In the genomic region with DNA sequence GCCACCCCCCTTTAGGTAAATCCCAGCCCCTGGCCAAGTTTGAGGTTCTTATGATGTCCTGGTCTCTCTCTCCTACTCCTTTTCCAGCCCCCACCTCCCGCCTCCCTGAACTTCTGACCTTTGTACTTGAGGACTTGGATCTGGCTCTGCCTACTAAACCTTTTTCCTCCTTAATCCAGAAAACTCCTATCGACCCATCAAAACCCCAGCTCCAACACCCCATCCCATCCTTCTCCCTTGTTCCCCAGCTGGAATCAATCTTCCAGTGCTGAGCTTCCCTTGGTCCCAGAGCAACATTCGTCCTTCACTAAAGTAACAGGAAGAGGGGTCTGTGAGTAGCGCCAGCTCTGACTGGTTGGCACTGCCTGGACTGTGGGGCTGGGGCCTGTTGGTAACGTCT, we compare ENCODE assay signal across 33 cellular contexts. TPM values are rescaled to one million over a fixed set of nuclear protein-coding genes. Genes with fewer than 3 reads are reported as not detected.
A peak's percentile ranks its signal among the peaks of the same experiment; 100 is the strongest.
DNase-seq lines count a peak whose midpoint lies in the region; ATAC-seq, FAIRE-seq and TF ChIP-seq lines count a peak whose summit lies in the region.
"Had no signal": no experiment of that assay in that cellular context is flagged by ENCODE, and none has a peak within 500 bp of the region (broad histone marks: within the 10 kb centered on the region; RNA-seq: fewer than 3 reads in every experiment).

No MANE protein-coding gene starts in this region.

- no peak for ATAC-seq in activated CD4-positive, alpha-beta T cell treated with anti-CD3 and anti-CD28 coated beads for 36 hours
- no peak for ATAC-seq in HG02623 (IDR thresholded peaks at IDR 0.05; ENCODE audit: unreplicated experiment)
- ATAC-seq: effector memory CD8-positive, alpha-beta T cell; HepG2; natural killer cell; pancreas; right lobe of liver had no signal

- H3K4me3 ChIP-seq in H1 (ENCODE audit: extremely low read depth in 1 of 4, insufficient read depth in 2 of 4, low read depth in 3 of 4, low read length in 4 of 4): no peak overlapping the region
- H3K4me3 ChIP-seq in small intestine (ENCODE audit: low read depth in 1 of 2, low read length in 2 of 2): no peak overlapping the region
- no peak overlapping the region for H3K4me3 ChIP-seq in BE2C (ENCODE audit: low read depth, low read length)
- H3K4me3 ChIP-seq: adrenal gland, breast epithelium, colonic mucosa, esophagus muscularis mucosa, HAP-1, left ventricle myocardium inferior, pancreas, right lobe of liver, stomach, tibial artery had no signal

- no peak overlapping the region for H3K4me2 ChIP-seq in H1 (ENCODE audit: insufficient read depth in 1 of 2, low read depth in 2 of 2, low read length in 2 of 2)

- H2AFZ ChIP-seq in H1 (ENCODE audit: low read length): no peak overlapping the region

- no peak for TF ChIP-seq RAD21 in H1 (IDR thresholded peaks at IDR 0.05 in 1 of 2, conservative IDR thresholded peaks at IDR 0.05 in 1 of 2; ENCODE audit: low read depth in 2 of 2, low read length in 2 of 2)

- no peak overlapping the region for H2BK15ac ChIP-seq in H1 (ENCODE audit: low read length)

- H3K18ac ChIP-seq in H1 (ENCODE audit: extremely low read depth, low read length): no peak overlapping the region

- POLR2A ChIA-PET in activated CD4-positive, alpha-beta T cell treated with anti-CD3 and anti-CD28 coated beads for 36 hours (lab: Charles Lee): no interaction called here
- POLR2A ChIA-PET in H1 (lab: Charles Lee; ENCODE audit: partially characterized antibody): interaction anchor here (1.2 to 2.5 kb wide), 5 partner anchors 12 to 29 kb away, joined by 3 to 8 read pairs (median 5); no protein-coding TSS in a partner anchor

- 0 out of 2 replicates have a peak overlapping the region, but pooled peaks have one; percentile 39 for H2BK12ac ChIP-seq in H1 (ENCODE audit: low read depth, low read length)

- H4K20me1 ChIP-seq in H1 (replicated peaks in 1 of 2; ENCODE audit: control insufficient read depth in 1 of 2, insufficient read depth in 2 of 2, low read length in 2 of 2): peaks cover 22 to 29% of the 10 kb centered on the region in 2 experiments

- CTCF ChIA-PET in activated CD4-positive, alpha-beta T cell treated with anti-CD3 and anti-CD28 coated beads for 36 hours (lab: Charles Lee): interaction anchor here (0.9 kb wide), 1 partner anchor 50 kb away, joined by 3 read pairs; no protein-coding TSS in a partner anchor
- CTCF ChIA-PET in H1 (lab: Charles Lee; ENCODE audit: partially characterized antibody): interaction anchor here (0.6 to 1.3 kb wide), 5 partner anchors 17 to 746 kb away, joined by 3 to 4 read pairs (median 4); no protein-coding TSS in a partner anchor

- no peaks in the 10 kb centered on the region for H3K27me3 Mint-ChIP-seq in activated CD4-positive, alpha-beta T cell treated with anti-CD3 and anti-CD28 coated beads for 36 hours
- no peaks in the 10 kb centered on the region for H3K27me3 Mint-ChIP-seq in IgD-negative memory B cell
- H3K27me3 Mint-ChIP-seq: effector memory CD8-positive, alpha-beta T cell had no signal

- H2BK5ac ChIP-seq in H1 (ENCODE audit: low read depth, low read length): peak overlapping the region; percentile 30; the same call in 1 of the 2 replicates

- peaks cover 28% of the 10 kb centered on the region for H3K36me3 Mint-ChIP-seq in activated CD4-positive, alpha-beta T cell treated with anti-CD3 and anti-CD28 coated beads for 36 hours (ENCODE audit: low read depth)
- H3K36me3 Mint-ChIP-seq in IgD-negative memory B cell: peaks cover 1% of the 10 kb centered on the region
- H3K36me3 Mint-ChIP-seq: natural killer cell had no signal

- H4K91ac ChIP-seq in H1 (replicated peaks; ENCODE audit: insufficient read length, low read length): no peak overlapping the region

- H2BK20ac ChIP-seq in H1 (ENCODE audit: low read length): no peak overlapping the region

- H3K27me3 ChIP-seq in H1 (replicated peaks in 1 of 4; ENCODE audit: control insufficient read depth in 3 of 4, extremely low read depth in 1 of 4, insufficient read depth in 3 of 4, low read length in 3 of 4) (no peaks in the 10 kb centered on the region), small intestine (ENCODE audit: control insufficient read depth in 2 of 2, insufficient read depth in 2 of 2, low read length in 2 of 2) (no peaks in the 10 kb centered on the region), BE2C (no peaks in the 10 kb centered on the region)
- H3K27me3 ChIP-seq: adrenal gland, breast epithelium, colonic mucosa, esophagus muscularis mucosa, pancreas, right lobe of liver, stomach, tibial artery had no signal

- intact Hi-C loops in activated CD4-positive, alpha-beta T cell treated with anti-CD3 and anti-CD28 coated beads for 36 hours (cut with DNase I, micrococcal nuclease): no loop called here

- H3K9me3 Mint-ChIP-seq in activated CD4-positive, alpha-beta T cell treated with anti-CD3 and anti-CD28 coated beads for 36 hours (ENCODE audit: low read depth): no peaks in the 10 kb centered on the region
- H3K9me3 Mint-ChIP-seq in IgD-negative memory B cell: no peaks in the 10 kb centered on the region
- H3K9me3 Mint-ChIP-seq: effector memory CD8-positive, alpha-beta T cell; natural killer cell had no signal

- no peak for TF ChIP-seq EP300 in H1 (IDR thresholded peaks at IDR 0.05; ENCODE audit: borderline replicate concordance in 1 of 2, low read depth in 2 of 2, low read length in 2 of 2)

- WGBS in H1 (ENCODE audit: extremely low coverage in 1 of 2, insufficient coverage in 1 of 2, insufficient read length in 1 of 2, insufficient replicate concordance in 2 of 2, low coverage in 1 of 2, low lambda C conversion rate in 2 of 2, missing lambda C conversion rate in 1 of 2), 2 experiments: 87% methylated on average over 5 of the region's 5 CpGs; no CpG with 5 or more reads in 1 of the 2 experiments
- WGBS in small intestine, 3 donors: 80 to 93% (median 88%) methylated on average over 5 of the region's 5 CpGs

- H3K36me3 ChIP-seq in H1 (ENCODE audit: control insufficient read depth in 2 of 4, insufficient read depth in 4 of 4, low read length in 3 of 4) (peaks cover 9 to 67% (median 45%) of the 10 kb centered on the region in 4 experiments), small intestine (ENCODE audit: control insufficient read depth in 2 of 2, insufficient read depth in 2 of 2, low read length in 2 of 2) (peaks cover 3 to 13% of the 10 kb centered on the region in 2 donors), BE2C (peaks cover 70% of the 10 kb centered on the region)
- H3K36me3 ChIP-seq: breast epithelium, colonic mucosa, pancreas, right lobe of liver had no signal

- H3K23ac ChIP-seq in H1 (ENCODE audit: insufficient read length): no peak overlapping the region

- peak overlapping the region; percentile 86; the same call in 1 of the 2 replicates for H4K8ac ChIP-seq in H1 (ENCODE audit: extremely low read depth, insufficient read depth, low read length)

- no peak for TF ChIP-seq CTCF in H1 (IDR thresholded peaks at IDR 0.05; ENCODE audit: control extremely low read depth in 1 of 3, insufficient read depth in 1 of 3, low read depth in 1 of 3, low read length in 3 of 3)
- TF ChIP-seq CTCF in BE2C (IDR thresholded peaks at IDR 0.05; ENCODE audit: low read depth, low read length): no peak

- H3K79me1 ChIP-seq in H1 (ENCODE audit: low read depth, low read length): peaks cover 5% of the 10 kb centered on the region; the same call in 1 of the 2 replicates

- no peak for TF ChIP-seq POLR2A in H1 (IDR thresholded peaks at IDR 0.05; ENCODE audit: control extremely low read depth in 1 of 2, low read depth in 2 of 2, low read length in 2 of 2)

- no peak overlapping the region for H2BK120ac ChIP-seq in H1 (replicated peaks; ENCODE audit: low read depth, low read length)

- no peak overlapping the region for H3K4me3 Mint-ChIP-seq in activated CD4-positive, alpha-beta T cell treated with anti-CD3 and anti-CD28 coated beads for 36 hours
- H3K4me3 Mint-ChIP-seq in IgD-negative memory B cell: peak overlapping the region in 1 of 4 donors; percentile 74
- H3K4me3 Mint-ChIP-seq: effector memory CD8-positive, alpha-beta T cell; natural killer cell had no signal

- H3K14ac ChIP-seq in H1 (ENCODE audit: insufficient read length): no peak overlapping the region

- H3K27ac ChIP-seq in H1 (ENCODE audit: low read depth, low read length): no peak overlapping the region
- H3K27ac ChIP-seq in small intestine (ENCODE audit: low read depth in 1 of 2, low read length in 1 of 2): no peak overlapping the region
- H3K27ac ChIP-seq: adrenal gland, breast epithelium, colonic mucosa, esophagus muscularis mucosa, left ventricle myocardium inferior, pancreas, right lobe of liver, stomach, tibial artery had no signal

- H2AK5ac ChIP-seq in H1 (ENCODE audit: low read depth, low read length): no peak overlapping the region

- H3K79me2 ChIP-seq in H1 (ENCODE audit: control insufficient read depth in 1 of 2, insufficient read depth in 2 of 2, low read length in 2 of 2): peaks cover 0 to 2% of the 10 kb centered on the region in 2 experiments; a peak in 1 of 4 replicates

- no peaks in the 10 kb centered on the region for H3K23me2 ChIP-seq in H1 (ENCODE audit: low read depth, low read length)

- no peaks in the 10 kb centered on the region for H3K9me3 ChIP-seq in H1 (ENCODE audit: insufficient read depth in 2 of 2, low read depth in 1 of 2, low read length in 1 of 2)
- no peaks in the 10 kb centered on the region for H3K9me3 ChIP-seq in small intestine (ENCODE audit: control insufficient read depth, low read depth)
- no peaks in the 10 kb centered on the region for H3K9me3 ChIP-seq in BE2C
- H3K9me3 ChIP-seq: adrenal gland, breast epithelium, colonic mucosa, esophagus muscularis mucosa, HAP-1, left ventricle myocardium inferior, pancreas, right lobe of liver, stomach, tibial artery had no signal

- H3K4me1 ChIP-seq in H1 (replicated peaks in 1 of 4; ENCODE audit: control insufficient read depth in 3 of 4, insufficient read depth in 4 of 4, low read length in 3 of 4) (peaks cover 0 to 8% (median 4%) of the 10 kb centered on the region in 4 experiments; a peak in 3 of 7 replicates), small intestine (ENCODE audit: control insufficient read depth in 2 of 2, insufficient read depth in 1 of 2, low read depth in 1 of 2, low read length in 1 of 2) (no peaks in the 10 kb centered on the region), BE2C (no peaks in the 10 kb centered on the region)
- H3K4me1 ChIP-seq: adrenal gland, breast epithelium, colonic mucosa, HAP-1, pancreas, right lobe of liver, stomach had no signal

- peaks cover 11% of the 10 kb centered on the region for H3K4me1 Mint-ChIP-seq in activated CD4-positive, alpha-beta T cell treated with anti-CD3 and anti-CD28 coated beads for 36 hours
- H3K4me1 Mint-ChIP-seq in IgD-negative memory B cell: peaks cover 9 to 15% (median 13%) of the 10 kb centered on the region in 3 donors

- FAIRE-seq in H1 (lab: Jason Lieb, UNC) (no peak), small intestine (lab: Jason Lieb, UNC) (no peak)
- FAIRE-seq: frontal cortex, HepG2, pancreas had no signal

- H4K5ac ChIP-seq in H1 (ENCODE audit: insufficient read length, low read depth, low read length): no peak overlapping the region

- H3K27ac Mint-ChIP-seq in activated CD4-positive, alpha-beta T cell treated with anti-CD3 and anti-CD28 coated beads for 36 hours: peak overlapping the region; percentile 33
- peak overlapping the region in 2 of 3 donors; percentile 61 to 93 for H3K27ac Mint-ChIP-seq in IgD-negative memory B cell
- H3K27ac Mint-ChIP-seq: natural killer cell had no signal

- H3K4ac ChIP-seq in H1 (replicated peaks; ENCODE audit: insufficient read length, low read depth, low read length): no peak overlapping the region

- H3K9ac ChIP-seq in H1 (replicated peaks in 1 of 4; ENCODE audit: extremely low read depth in 1 of 4, low read depth in 3 of 4, low read length in 3 of 4): peak overlapping the region in 1 of 4 experiments; percentile 35; a peak in 2 of 7 replicates

- H3K56ac ChIP-seq in H1 (replicated peaks; ENCODE audit: insufficient read length, low read depth, low read length): no peak overlapping the region

- no peak for DNase-seq in activated CD4-positive, alpha-beta T cell treated with anti-CD3 and anti-CD28 coated beads for 36 hours
- no peak for DNase-seq in activated CD4-positive, alpha-beta T cell treated with anti-CD3 and anti-CD28 coated beads for 1 hour
- no peak for DNase-seq in H1 (ENCODE audit: low read depth in 1 of 2, low spot score in 2 of 2)
- peak; percentile 33 for DNase-seq in small intestine
- no peak for DNase-seq in BE2C
- no peak for DNase-seq in NCI-H2196 (lab: John Stamatoyannopoulos, UW; ENCODE audit: unreplicated experiment)
- DNase-seq: 8988T; activated CD4-positive, alpha-beta T cell treated with anti-CD3 and anti-CD28 coated beads, Interleukin-2, amount 50 U/mL, for 48 hours; activated CD8-positive, alpha-beta memory T cell treated with anti-CD3 and anti-CD28 coated beads, Interleukin-2, amount 50 U/mL, for 48 hours; activated effector memory CD4-positive, alpha-beta T cell treated with Interleukin-2 at 50 U/mL for 16 hours; adrenal gland; colonic mucosa; DMS79 treated with DMSO at 0.1 percent for 48 hours; effector memory CD8-positive, alpha-beta T cell; hypothalamus; left ventricle myocardium inferior; natural killer cell; NCI-H1105; NCI-H2029 treated with DMSO at 0.1 percent for 48 hours; NCI-H774; right lobe of liver; stimulated activated CD4-positive, alpha-beta T cell treated with anti-CD3 and anti-CD28 coated beads, Interleukin-4, amount 100 ng/mL, for 4 hours; stomach; T-helper 9 cell; tibial artery had no signal

RNA-seq across cellular contexts. Expression of a gene that starts 17.3 kb away (rescaled TPM):
- total RNA-seq in activated CD4-positive, alpha-beta T cell treated with anti-CD3 and anti-CD28 coated beads for 36 hours: 100 to 1,000 TPM; 152 to 226 TPM
- polyA plus RNA-seq in IgD-negative memory B cell (487 TPM), H1 (2011; rRNA removed) (171 and 209 TPM in 2 replicates), small intestine (100 to 1,000 TPM; 164 to 283 (median 261) TPM)
- total RNA-seq in H1 (2021; fragmentation: NEBNext Ultra II Directional; extraction: Animal tissue kit (Norgen Biotek cat#: 25700)): 162 and 179 TPM in 2 replicates
- 116 TPM for polyA plus RNA-seq in H1 (2011; cell fraction: cytosol; rRNA removed)
- 97.6 TPM for polyA plus RNA-seq in H1 (2011; cell fraction: nucleus; rRNA removed)
- 113 to 194 TPM (median 144 TPM) in 4 replicates for polyA plus RNA-seq in H1 (2012, experiment 1 of 2)
- 120 TPM for polyA plus RNA-seq in H1 (2012, experiment 2 of 2)
- polyA plus RNA-seq in H1 (2013, experiment 1 of 2): 158 TPM
- 164 TPM for polyA plus RNA-seq in H1 (2013, experiment 2 of 2)
- 30.3 and 34.7 TPM in 2 replicates for polyA minus RNA-seq in H1 (2011; rRNA and poly(A)+ RNA removed)
- polyA minus RNA-seq in H1 (2011; cell fraction: cytosol; rRNA and poly(A)+ RNA removed): 19.2 TPM
- polyA minus RNA-seq in H1 (2011; cell fraction: nucleus; rRNA and poly(A)+ RNA removed): 33.2 TPM
- 445 TPM for polyA plus RNA-seq in BE2C (2012; ENCODE audit: insufficient read depth, insufficient read length, low read depth)

RNA-seq across cellular contexts. Expression of a gene that starts 29.9 kb away (rescaled TPM):
- 100 to 1,000 TPM; 115 to 133 TPM for total RNA-seq in activated CD4-positive, alpha-beta T cell treated with anti-CD3 and anti-CD28 coated beads for 36 hours
- polyA plus RNA-seq in IgD-negative memory B cell: 28.6 TPM
- total RNA-seq in H1 (2021; fragmentation: NEBNext Ultra II Directional; extraction: Animal tissue kit (Norgen Biotek cat#: 25700)): 340 and 348 TPM in 2 replicates
- polyA plus RNA-seq in H1 (2011; rRNA removed): 241 and 471 TPM in 2 replicates
- 271 TPM for polyA plus RNA-seq in H1 (2011; cell fraction: cytosol; rRNA removed)
- 468 TPM for polyA plus RNA-seq in H1 (2011; cell fraction: nucleus; rRNA removed)
- polyA plus RNA-seq in H1 (2012, experiment 1 of 2): 258 to 276 TPM (median 262 TPM) in 4 replicates
- polyA plus RNA-seq in H1 (2012, experiment 2 of 2): 216 TPM
- polyA plus RNA-seq in H1 (2013, experiment 1 of 2): 188 TPM
- 190 TPM for polyA plus RNA-seq in H1 (2013, experiment 2 of 2)
- polyA minus RNA-seq in H1 (2011; rRNA and poly(A)+ RNA removed): 47.7 and 78.0 TPM in 2 replicates
- polyA minus RNA-seq in H1 (2011; cell fraction: cytosol; rRNA and poly(A)+ RNA removed): 232 TPM
- polyA minus RNA-seq in H1 (2011; cell fraction: nucleus; rRNA and poly(A)+ RNA removed): 124 TPM
- 10 to 100 TPM; 43.2 to 58.7 (median 46.7) TPM for polyA plus RNA-seq in small intestine
- polyA plus RNA-seq in BE2C (2012; ENCODE audit: insufficient read depth, insufficient read length, low read depth): 120 TPM

RNA-seq across cellular contexts. Expression of a gene that starts 29.9 kb away (rescaled TPM):
- 10 to 100 TPM; 68.9 to 87.5 TPM for total RNA-seq in activated CD4-positive, alpha-beta T cell treated with anti-CD3 and anti-CD28 coated beads for 36 hours
- polyA plus RNA-seq in IgD-negative memory B cell (16.4 TPM), H1 (2011; rRNA removed) (88.2 and 113 TPM in 2 replicates), small intestine (100 to 1,000 TPM in 1 of 3 donors, 10 to 100 TPM in 2; 48.3 to 112 (median 82.4) TPM)
- 110 and 115 TPM in 2 replicates for total RNA-seq in H1 (2021; fragmentation: NEBNext Ultra II Directional; extraction: Animal tissue kit (Norgen Biotek cat#: 25700))
- 88.4 TPM for polyA plus RNA-seq in H1 (2011; cell fraction: cytosol; rRNA removed)
- 124 TPM for polyA plus RNA-seq in H1 (2011; cell fraction: nucleus; rRNA removed)
- polyA plus RNA-seq in H1 (2012, experiment 1 of 2): 35.0 to 76.4 TPM (median 70.7 TPM) in 4 replicates
- polyA plus RNA-seq in H1 (2012, experiment 2 of 2): 53.8 TPM
- polyA plus RNA-seq in H1 (2013, experiment 1 of 2): 51.4 TPM
- 49.4 TPM for polyA plus RNA-seq in H1 (2013, experiment 2 of 2)
- polyA minus RNA-seq in H1 (2011; rRNA and poly(A)+ RNA removed): 30.3 and 32.3 TPM in 2 replicates
- polyA minus RNA-seq in H1 (2011; cell fraction: cytosol; rRNA and poly(A)+ RNA removed): 61.4 TPM
- polyA minus RNA-seq in H1 (2011; cell fraction: nucleus; rRNA and poly(A)+ RNA removed): 52.8 TPM
- polyA plus RNA-seq in BE2C (2012; ENCODE audit: insufficient read depth, insufficient read length, low read depth): 84.3 TPM

RNA-seq across cellular contexts. Expression of a gene that starts 54.4 kb away (rescaled TPM):
- 1 to 10 TPM; 6.2 to 6.7 TPM for total RNA-seq in activated CD4-positive, alpha-beta T cell treated with anti-CD3 and anti-CD28 coated beads for 36 hours
- polyA plus RNA-seq in IgD-negative memory B cell (0.13 TPM), H1 (2011; rRNA removed) (20.8 and 32.1 TPM in 2 replicates), small intestine (10 to 100 TPM in 1 of 3 donors, 1 to 10 TPM in 2; 4.1 to 11.6 (median 5.8) TPM)
- 78.8 and 83.4 TPM in 2 replicates for total RNA-seq in H1 (2021; fragmentation: NEBNext Ultra II Directional; extraction: Animal tissue kit (Norgen Biotek cat#: 25700))
- polyA plus RNA-seq in H1 (2011; cell fraction: cytosol; rRNA removed): 26.0 TPM
- polyA plus RNA-seq in H1 (2011; cell fraction: nucleus; rRNA removed): 30.2 TPM
- 18.2 to 26.2 TPM (median 24.6 TPM) in 4 replicates for polyA plus RNA-seq in H1 (2012, experiment 1 of 2)
- polyA plus RNA-seq in H1 (2012, experiment 2 of 2): 15.1 TPM
- polyA plus RNA-seq in H1 (2013, experiment 1 of 2): 41.2 TPM
- polyA plus RNA-seq in H1 (2013, experiment 2 of 2): 41.1 TPM
- 3.1 and 6.7 TPM in 2 replicates for polyA minus RNA-seq in H1 (2011; rRNA and poly(A)+ RNA removed)
- polyA minus RNA-seq in H1 (2011; cell fraction: cytosol; rRNA and poly(A)+ RNA removed): 76.2 TPM
- 34.3 TPM for polyA minus RNA-seq in H1 (2011; cell fraction: nucleus; rRNA and poly(A)+ RNA removed)
- 27.1 TPM for polyA plus RNA-seq in BE2C (2012; ENCODE audit: insufficient read depth, insufficient read length, low read depth)
